Comparison of ENCODE assay signal across 6 cellular contexts in the genomic region with DNA sequence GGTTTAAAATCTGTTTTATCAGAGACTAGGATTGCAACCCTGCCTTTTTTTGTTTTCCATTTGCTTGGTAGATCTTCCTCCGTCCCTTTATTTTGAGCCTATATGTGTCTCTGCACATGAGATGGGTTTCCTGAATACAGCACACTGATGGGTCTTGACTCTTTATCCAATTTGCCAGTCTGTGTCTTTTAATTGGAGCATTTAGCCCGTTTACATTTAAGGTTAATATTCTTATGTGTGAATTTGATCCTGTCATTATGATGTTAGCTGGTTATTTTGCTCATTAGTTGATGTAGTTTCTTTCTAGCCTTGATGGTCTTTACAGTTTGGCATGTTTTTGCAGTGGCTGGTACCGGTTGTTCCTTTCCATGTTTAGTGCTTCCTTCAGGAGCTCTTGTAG. TPM values are rescaled to one million over a fixed set of nuclear protein-coding genes. Genes with fewer than 3 reads are reported as not detected.
A peak's percentile ranks its signal among the peaks of the same experiment; 100 is the strongest.
DNase-seq lines count a peak whose midpoint lies in the region; ATAC-seq and TF ChIP-seq lines count a peak whose summit lies in the region.
"Not testable (repeated sequence)": the region's sequence is repeated elsewhere in the genome, so short reads cannot be mapped to it uniquely, and the experiment has no call there.

No MANE protein-coding gene starts in this region.

- TF ChIP-seq CTCF in activated CD8-positive, alpha-beta T cell treated with anti-CD3 and anti-CD28 coated beads for 36 hours (IDR thresholded peaks at IDR 0.05) = not testable (repeated sequence)

- CTCF ChIA-PET in activated CD8-positive, alpha-beta T cell treated with anti-CD3 and anti-CD28 coated beads for 36 hours (lab: Charles Lee) = not testable (repeated sequence)

- not testable (repeated sequence) for DNase-seq in activated CD8-positive, alpha-beta T cell treated with anti-CD3 and anti-CD28 coated beads for 36 hours; activated naive CD8-positive, alpha-beta T cell treated with anti-CD3 and anti-CD28 coated beads for 36 hours; central memory CD8-positive, alpha-beta T cell (ENCODE audit: low spot score in 2 of 2); natural killer cell treated with Interleukin-12 subunit alpha and Interleukin-12 subunit beta and Interleukin-15 and Interleukin-18, amount 100 ng/mL, for 72 hours (ENCODE audit: low spot score); stimulated activated naive B cell treated with anti-CD40 and anti-IgM and Interleukin-4, amounts not matched to agents 10 μg/mL and 1 μg/mL and 100 μg/mL, for 72 hours

- POLR2A ChIA-PET in activated CD8-positive, alpha-beta T cell treated with anti-CD3 and anti-CD28 coated beads for 36 hours (lab: Charles Lee) = not testable (repeated sequence)

- ATAC-seq in activated CD8-positive, alpha-beta T cell treated with anti-CD3 and anti-CD28 coated beads for 36 hours; activated T-helper 17 cell treated with anti-CD3 and anti-CD28 coated beads, Interleukin-2, amount 50 U/mL, for 72 hours (replicated peaks); central memory CD8-positive, alpha-beta T cell (replicated peaks; ENCODE audit: extremely low read depth, poor library complexity, severe bottlenecking); natural killer cell treated with Interleukin-12 subunit alpha and Interleukin-12 subunit beta and Interleukin-15 and Interleukin-18, amount 100 ng/mL, for 72 hours; stimulated activated naive B cell treated with anti-CD40 and anti-IgM and Interleukin-4, amounts not matched to agents 10 μg/mL and 1 μg/mL and 100 μg/mL, for 72 hours (replicated peaks): not testable (repeated sequence)

- not testable (repeated sequence) for H3K4me3 Mint-ChIP-seq in activated CD8-positive, alpha-beta T cell treated with anti-CD3 and anti-CD28 coated beads for 36 hours; activated naive CD8-positive, alpha-beta T cell treated with anti-CD3 and anti-CD28 coated beads for 36 hours; central memory CD8-positive, alpha-beta T cell; stimulated activated naive B cell treated with anti-CD40 and anti-IgM and Interleukin-4, amounts not matched to agents 10 μg/mL and 1 μg/mL and 100 μg/mL, for 72 hours
- H3K4me3 Mint-ChIP-seq in activated T-helper 17 cell treated with anti-CD3 and anti-CD28 coated beads, Interleukin-2, amount 50 U/mL, for 72 hours = peak overlapping the region; percentile 33
- H3K4me3 Mint-ChIP-seq in natural killer cell treated with Interleukin-12 subunit alpha and Interleukin-12 subunit beta and Interleukin-15 and Interleukin-18, amount 100 ng/mL, for 72 hours = peak overlapping the region; percentile 52

- H3K9me3 Mint-ChIP-seq in activated CD8-positive, alpha-beta T cell treated with anti-CD3 and anti-CD28 coated beads for 36 hours = peaks cover 53% of the 10 kb centered on the region
- H3K9me3 Mint-ChIP-seq in activated T-helper 17 cell treated with anti-CD3 and anti-CD28 coated beads, Interleukin-2, amount 50 U/mL, for 72 hours = peaks cover 34% of the 10 kb centered on the region
- H3K9me3 Mint-ChIP-seq in activated naive CD8-positive, alpha-beta T cell treated with anti-CD3 and anti-CD28 coated beads for 36 hours = peaks cover 51% of the 10 kb centered on the region
- peaks cover 32% of the 10 kb centered on the region for H3K9me3 Mint-ChIP-seq in central memory CD8-positive, alpha-beta T cell
- H3K9me3 Mint-ChIP-seq in natural killer cell treated with Interleukin-12 subunit alpha and Interleukin-12 subunit beta and Interleukin-15 and Interleukin-18, amount 100 ng/mL, for 72 hours = peaks cover 29% of the 10 kb centered on the region
- peaks cover 39 to 40% of the 10 kb centered on the region in 2 donors for H3K9me3 Mint-ChIP-seq in stimulated activated naive B cell treated with anti-CD40 and anti-IgM and Interleukin-4, amounts not matched to agents 10 μg/mL and 1 μg/mL and 100 μg/mL, for 72 hours

- H3K4me1 Mint-ChIP-seq in activated CD8-positive, alpha-beta T cell treated with anti-CD3 and anti-CD28 coated beads for 36 hours (ENCODE audit: low read depth) = peaks cover 41% of the 10 kb centered on the region
- H3K4me1 Mint-ChIP-seq in activated T-helper 17 cell treated with anti-CD3 and anti-CD28 coated beads, Interleukin-2, amount 50 U/mL, for 72 hours = peaks cover 13% of the 10 kb centered on the region
- H3K4me1 Mint-ChIP-seq in activated naive CD8-positive, alpha-beta T cell treated with anti-CD3 and anti-CD28 coated beads for 36 hours = peaks cover 11% of the 10 kb centered on the region
- H3K4me1 Mint-ChIP-seq in central memory CD8-positive, alpha-beta T cell = peaks cover 34% of the 10 kb centered on the region
- peaks cover 37 to 52% of the 10 kb centered on the region in 2 donors for H3K4me1 Mint-ChIP-seq in natural killer cell treated with Interleukin-12 subunit alpha and Interleukin-12 subunit beta and Interleukin-15 and Interleukin-18, amount 100 ng/mL, for 72 hours (ENCODE audit: low read depth in 2 of 2)
- peaks cover 7 to 36% of the 10 kb centered on the region in 2 donors for H3K4me1 Mint-ChIP-seq in stimulated activated naive B cell treated with anti-CD40 and anti-IgM and Interleukin-4, amounts not matched to agents 10 μg/mL and 1 μg/mL and 100 μg/mL, for 72 hours

- peaks cover 86% of the 10 kb centered on the region for H3K36me3 Mint-ChIP-seq in activated CD8-positive, alpha-beta T cell treated with anti-CD3 and anti-CD28 coated beads for 36 hours (ENCODE audit: low read depth)
- H3K36me3 Mint-ChIP-seq in activated T-helper 17 cell treated with anti-CD3 and anti-CD28 coated beads, Interleukin-2, amount 50 U/mL, for 72 hours (ENCODE audit: low read depth) = peaks cover 100% of the 10 kb centered on the region
- peaks cover 89% of the 10 kb centered on the region for H3K36me3 Mint-ChIP-seq in activated naive CD8-positive, alpha-beta T cell treated with anti-CD3 and anti-CD28 coated beads for 36 hours
- peaks cover 14% of the 10 kb centered on the region for H3K36me3 Mint-ChIP-seq in central memory CD8-positive, alpha-beta T cell (ENCODE audit: insufficient read depth)
- H3K36me3 Mint-ChIP-seq in natural killer cell treated with Interleukin-12 subunit alpha and Interleukin-12 subunit beta and Interleukin-15 and Interleukin-18, amount 100 ng/mL, for 72 hours = peaks cover 71% of the 10 kb centered on the region
- H3K36me3 Mint-ChIP-seq in stimulated activated naive B cell treated with anti-CD40 and anti-IgM and Interleukin-4, amounts not matched to agents 10 μg/mL and 1 μg/mL and 100 μg/mL, for 72 hours = peaks cover 79% of the 10 kb centered on the region in 2 donors

- intact Hi-C loops in activated CD8-positive, alpha-beta T cell treated with anti-CD3 and anti-CD28 coated beads for 36 hours (cut with micrococcal nuclease) = not testable (repeated sequence)

- not testable (repeated sequence) for H3K27me3 Mint-ChIP-seq in activated CD8-positive, alpha-beta T cell treated with anti-CD3 and anti-CD28 coated beads for 36 hours; activated T-helper 17 cell treated with anti-CD3 and anti-CD28 coated beads, Interleukin-2, amount 50 U/mL, for 72 hours; activated naive CD8-positive, alpha-beta T cell treated with anti-CD3 and anti-CD28 coated beads for 36 hours; central memory CD8-positive, alpha-beta T cell; natural killer cell treated with Interleukin-12 subunit alpha and Interleukin-12 subunit beta and Interleukin-15 and Interleukin-18, amount 100 ng/mL, for 72 hours; stimulated activated naive B cell treated with anti-CD40 and anti-IgM and Interleukin-4, amounts not matched to agents 10 μg/mL and 1 μg/mL and 100 μg/mL, for 72 hours

- H3K27ac Mint-ChIP-seq in activated CD8-positive, alpha-beta T cell treated with anti-CD3 and anti-CD28 coated beads for 36 hours = peak overlapping the region; percentile 55
- H3K27ac Mint-ChIP-seq in activated T-helper 17 cell treated with anti-CD3 and anti-CD28 coated beads, Interleukin-2, amount 50 U/mL, for 72 hours; natural killer cell treated with Interleukin-12 subunit alpha and Interleukin-12 subunit beta and Interleukin-15 and Interleukin-18, amount 100 ng/mL, for 72 hours: not testable (repeated sequence)
- H3K27ac Mint-ChIP-seq in activated naive CD8-positive, alpha-beta T cell treated with anti-CD3 and anti-CD28 coated beads for 36 hours = peak overlapping the region; percentile 48
- H3K27ac Mint-ChIP-seq in central memory CD8-positive, alpha-beta T cell (ENCODE audit: low read depth) = peak overlapping the region; percentile 76
- H3K27ac Mint-ChIP-seq in stimulated activated naive B cell treated with anti-CD40 and anti-IgM and Interleukin-4, amounts not matched to agents 10 μg/mL and 1 μg/mL and 100 μg/mL, for 72 hours = peak overlapping the region; percentile 14

RNA-seq across cellular contexts. Expression of a gene that starts 31.0 kb away (rescaled TPM):
- 10 to 100 TPM; 67.7 to 70.2 TPM for total RNA-seq in activated CD8-positive, alpha-beta T cell treated with anti-CD3 and anti-CD28 coated beads for 36 hours
- total RNA-seq in activated T-helper 17 cell treated with anti-CD3 and anti-CD28 coated beads, Interleukin-2, amount 50 U/mL, for 72 hours = 100 to 1,000 TPM in 1 of 2 donors, 10 to 100 TPM in 1; 73.8 to 168 TPM
- total RNA-seq in activated naive CD8-positive, alpha-beta T cell treated with anti-CD3 and anti-CD28 coated beads for 36 hours = 10 to 100 TPM; 82.2 to 85.6 TPM
- total RNA-seq in natural killer cell treated with Interleukin-12 subunit alpha and Interleukin-12 subunit beta and Interleukin-15 and Interleukin-18, amount 100 ng/mL, for 72 hours = 100 to 1,000 TPM in 1 of 2 donors, 10 to 100 TPM in 1; 95.3 to 129 TPM
